39 cellular contexts compared by ENCODE assay signal in the genomic region with DNA sequence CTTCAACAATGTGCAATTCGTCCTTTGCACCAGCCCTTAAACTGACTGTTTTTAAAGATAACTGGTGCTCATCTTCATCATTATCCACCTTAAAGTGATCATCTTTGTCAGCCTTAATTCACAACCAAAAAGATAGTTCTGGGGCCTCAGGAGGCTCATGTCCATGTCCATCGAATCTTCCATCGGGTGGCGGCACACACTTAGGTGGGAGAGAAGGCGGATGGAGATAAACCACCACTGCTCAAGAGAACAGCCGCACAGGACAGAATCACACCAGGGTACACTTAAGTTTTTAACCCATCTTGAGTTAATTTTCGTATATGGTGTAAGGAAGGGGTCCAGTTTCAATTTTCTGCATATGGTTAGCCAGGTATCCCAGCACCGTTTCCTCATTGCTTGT. TPM values are rescaled to one million over a fixed set of nuclear protein-coding genes. Genes with fewer than 3 reads are reported as not detected.
"Had no signal": no experiment of that assay in that cellular context is flagged by ENCODE, and none has a peak within 500 bp of the region (broad histone marks: within the 10 kb centered on the region; RNA-seq: fewer than 3 reads in every experiment).

No MANE protein-coding gene starts in this region.

- H3K4me3 Mint-ChIP-seq: activated CD4-positive, alpha-beta memory T cell treated with anti-CD3 and anti-CD28 coated beads for 36 hours; activated CD4-positive, alpha-beta T cell treated with anti-CD3 and anti-CD28 coated beads for 36 hours; activated CD4-positive, alpha-beta T cell treated with anti-CD3 and anti-CD28 coated beads, Interleukin-2, amount 10 ng/mL, durations not matched to agents 24 days and 14 days; activated CD8-positive, alpha-beta memory T cell treated with anti-CD3 and anti-CD28 coated beads, Interleukin-2, amount 10 ng/mL, durations not matched to agents 7 days and 5 days; activated CD8-positive, alpha-beta T cell treated with anti-CD3 and anti-CD28 coated beads, Interleukin-2, amount 10 ng/mL, durations not matched to agents 7 days and 5 days; activated naive CD4-positive, alpha-beta T cell treated with anti-CD3 and anti-CD28 coated beads, Interleukin-2, amount 10 ng/mL, durations not matched to agents 7 days and 5 days; activated naive CD8-positive, alpha-beta T cell; activated T-helper 1 cell treated with anti-CD3 and anti-CD28 coated beads, Interleukin-12 subunit alpha, Interleukin-12 subunit beta, Interleukin-2, Interleukin-4 antibody, amounts not matched to agents 30 ng/mL and 10 ng/mL and 1 ng/mL, durations not matched to agents 14 hours and 24 hours and 36 hours; central memory CD8-positive, alpha-beta T cell; effector memory CD8-positive, alpha-beta T cell; T-helper 17 cell; T-helper 2 cell treated with Interferon-gamma antibody and Interleukin-4, amounts not matched to agents 5 μg/mL and 100 μg/mL, for 36 hours had no signal

- FAIRE-seq: astrocyte, bronchial epithelial cell had no signal

- H3K27me3 ChIP-seq: brain microvascular endothelial cell, esophagus muscularis mucosa, gastrocnemius medialis, heart left ventricle had no signal

- H3K27ac Mint-ChIP-seq: activated CD4-positive, alpha-beta memory T cell treated with anti-CD3 and anti-CD28 coated beads for 36 hours; activated CD4-positive, alpha-beta T cell treated with anti-CD3 and anti-CD28 coated beads for 36 hours; activated CD4-positive, alpha-beta T cell treated with anti-CD3 and anti-CD28 coated beads, Interleukin-2, amount 10 ng/mL, durations not matched to agents 24 days and 14 days; activated CD8-positive, alpha-beta memory T cell treated with anti-CD3 and anti-CD28 coated beads, Interleukin-2, amount 10 ng/mL, durations not matched to agents 7 days and 5 days; activated CD8-positive, alpha-beta T cell treated with anti-CD3 and anti-CD28 coated beads, Interleukin-2, amount 10 ng/mL, durations not matched to agents 7 days and 5 days; activated naive CD4-positive, alpha-beta T cell treated with anti-CD3 and anti-CD28 coated beads, Interleukin-2, amount 10 ng/mL, durations not matched to agents 7 days and 5 days; activated naive CD8-positive, alpha-beta T cell; activated T-helper 1 cell treated with anti-CD3 and anti-CD28 coated beads, Interleukin-12 subunit alpha, Interleukin-12 subunit beta, Interleukin-2, Interleukin-4 antibody, amounts not matched to agents 30 ng/mL and 10 ng/mL and 1 ng/mL, durations not matched to agents 14 hours and 24 hours and 36 hours; activated T-helper 2 cell treated with anti-CD3 and anti-CD28 coated beads, Interferon-gamma antibody, Interleukin-2, Interleukin-4, amounts not matched to agents 10 μg/mL and 5 μg/mL and 100 μg/mL, durations not matched to agents 14 hours and 24 hours and 36 hours; effector memory CD8-positive, alpha-beta T cell; T-helper 17 cell; T-helper 2 cell treated with Interferon-gamma antibody and Interleukin-4, amounts not matched to agents 5 μg/mL and 100 μg/mL, for 36 hours had no signal

- H3K27me3 Mint-ChIP-seq: T-helper 17 cell had no signal

- DNase-seq: activated CD4-positive, alpha-beta memory T cell treated with anti-CD3 and anti-CD28 coated beads for 36 hours; activated CD4-positive, alpha-beta T cell treated with anti-CD3 and anti-CD28 coated beads for 36 hours; activated CD4-positive, alpha-beta T cell treated with anti-CD3 and anti-CD28 coated beads, Interleukin-2, amount 10 ng/mL, durations not matched to agents 24 days and 14 days; activated CD4-positive, CD25-positive, alpha-beta regulatory T cell; activated CD4-positive, CD25-positive, alpha-beta regulatory T cell treated with anti-CD3 and anti-CD28 coated beads, Interleukin-2, amount 50 U/mL, for 72 hours; activated CD8-positive, alpha-beta memory T cell treated with anti-CD3 and anti-CD28 coated beads, Interleukin-2, amount 10 ng/mL, durations not matched to agents 7 days and 5 days; activated CD8-positive, alpha-beta memory T cell treated with anti-CD3 and anti-CD28 coated beads, Interleukin-2, amount 50 U/mL, for 4 hours; activated CD8-positive, alpha-beta T cell treated with anti-CD3 and anti-CD28 coated beads, Interleukin-2, amount 10 ng/mL, durations not matched to agents 7 days and 5 days; activated effector memory CD4-positive, alpha-beta T cell treated with anti-CD3 and anti-CD28 coated beads, Interleukin-2, amount 50 U/mL, for 16 hours; activated naive CD4-positive, alpha-beta T cell treated with anti-CD3 and anti-CD28 coated beads, Interleukin-2, amount 10 ng/mL, durations not matched to agents 7 days and 5 days; activated T-cell treated with anti-CD3 and anti-CD28 coated beads, Interleukin-2, amount 50 U/mL, for 1 hour; activated T-cell treated with anti-CD3 and anti-CD28 coated beads, Interleukin-2, amount 50 U/mL, for 48 hours; amniotic stem cell; anterior cingulate cortex; brain microvascular endothelial cell; dermis blood vessel endothelial cell; effector CD4-positive, alpha-beta T cell; effector memory CD8-positive, alpha-beta T cell; erythroblast; foreskin keratinocyte; gastrocnemius medialis; glutamatergic neuron; heart left ventricle; T-helper 17 cell; T1000; WERI-Rb-1 had no signal

- H3K27ac ChIP-seq: brain microvascular endothelial cell, coronary artery, esophagus muscularis mucosa, foreskin keratinocyte, gastrocnemius medialis, heart left ventricle, WERI-Rb-1 had no signal

- H3K4me3 ChIP-seq: coronary artery, esophagus muscularis mucosa, gastrocnemius medialis, heart left ventricle had no signal

- H3K4me1 ChIP-seq: esophagus muscularis mucosa, foreskin keratinocyte, gastrocnemius medialis had no signal

- ATAC-seq: activated CD4-positive, alpha-beta T cell treated with anti-CD3 and anti-CD28 coated beads for 36 hours; activated CD8-positive, alpha-beta memory T cell treated with anti-CD3 and anti-CD28 coated beads, Interleukin-2, amount 10 ng/mL, durations not matched to agents 7 days and 5 days; activated CD8-positive, alpha-beta T cell treated with anti-CD3 and anti-CD28 coated beads, Interleukin-2, amount 10 ng/mL, durations not matched to agents 7 days and 5 days; effector memory CD8-positive, alpha-beta T cell; foreskin keratinocyte; gastrocnemius medialis; heart left ventricle; T-helper 17 cell had no signal

- H3K4me1 Mint-ChIP-seq: activated CD4-positive, alpha-beta T cell treated with anti-CD3 and anti-CD28 coated beads for 36 hours; activated CD4-positive, alpha-beta T cell treated with anti-CD3 and anti-CD28 coated beads, Interleukin-2, amount 10 ng/mL, durations not matched to agents 24 days and 14 days; activated CD8-positive, alpha-beta memory T cell treated with anti-CD3 and anti-CD28 coated beads, Interleukin-2, amount 10 ng/mL, durations not matched to agents 7 days and 5 days; activated naive CD4-positive, alpha-beta T cell treated with anti-CD3 and anti-CD28 coated beads, Interleukin-2, amount 10 ng/mL, durations not matched to agents 7 days and 5 days; central memory CD8-positive, alpha-beta T cell; T-helper 17 cell had no signal

- H3K36me3 ChIP-seq: brain microvascular endothelial cell, esophagus muscularis mucosa, gastrocnemius medialis, heart left ventricle, WERI-Rb-1 had no signal

RNA-seq across cellular contexts. Expression of a gene that starts 24.8 kb away (rescaled TPM):
- total RNA-seq: activated CD4-positive, alpha-beta memory T cell treated with anti-CD3 and anti-CD28 coated beads for 36 hours; activated CD4-positive, alpha-beta T cell treated with anti-CD3 and anti-CD28 coated beads for 36 hours; activated CD4-positive, alpha-beta T cell treated with anti-CD3 and anti-CD28 coated beads, Interleukin-2, amount 10 ng/mL, durations not matched to agents 24 days and 14 days; activated CD8-positive, alpha-beta memory T cell treated with anti-CD3 and anti-CD28 coated beads for 36 hours; activated CD8-positive, alpha-beta memory T cell treated with anti-CD3 and anti-CD28 coated beads, Interleukin-2, amount 10 ng/mL, durations not matched to agents 7 days and 5 days; activated CD8-positive, alpha-beta T cell treated with anti-CD3 and anti-CD28 coated beads, Interleukin-2, amount 10 ng/mL, durations not matched to agents 7 days and 5 days; activated T-helper 1 cell treated with anti-CD3 and anti-CD28 coated beads, Interleukin-12 subunit alpha, Interleukin-12 subunit beta, Interleukin-2, Interleukin-4 antibody, amounts not matched to agents 30 ng/mL and 10 ng/mL and 1 ng/mL, durations not matched to agents 14 hours and 24 hours and 36 hours; activated T-helper 2 cell treated with anti-CD3 and anti-CD28 coated beads, Interferon-gamma antibody, Interleukin-2, Interleukin-4, amounts not matched to agents 10 μg/mL and 5 μg/mL and 100 μg/mL, durations not matched to agents 14 hours and 24 hours and 36 hours; bronchial epithelial cell; esophagus muscularis mucosa; foreskin keratinocyte had no signal
- polyA plus RNA-seq: adipose tissue, foreskin keratinocyte, heart left ventricle had no signal

RNA-seq across cellular contexts. Expression of a gene that starts 36.3 kb away (rescaled TPM):
- total RNA-seq: activated CD4-positive, alpha-beta memory T cell treated with anti-CD3 and anti-CD28 coated beads for 36 hours; activated CD4-positive, alpha-beta T cell treated with anti-CD3 and anti-CD28 coated beads for 36 hours; activated CD4-positive, alpha-beta T cell treated with anti-CD3 and anti-CD28 coated beads, Interleukin-2, amount 10 ng/mL, durations not matched to agents 24 days and 14 days; activated CD8-positive, alpha-beta memory T cell treated with anti-CD3 and anti-CD28 coated beads for 36 hours; activated CD8-positive, alpha-beta memory T cell treated with anti-CD3 and anti-CD28 coated beads, Interleukin-2, amount 10 ng/mL, durations not matched to agents 7 days and 5 days; activated CD8-positive, alpha-beta T cell treated with anti-CD3 and anti-CD28 coated beads, Interleukin-2, amount 10 ng/mL, durations not matched to agents 7 days and 5 days; activated T-helper 1 cell treated with anti-CD3 and anti-CD28 coated beads, Interleukin-12 subunit alpha, Interleukin-12 subunit beta, Interleukin-2, Interleukin-4 antibody, amounts not matched to agents 30 ng/mL and 10 ng/mL and 1 ng/mL, durations not matched to agents 14 hours and 24 hours and 36 hours; activated T-helper 2 cell treated with anti-CD3 and anti-CD28 coated beads, Interferon-gamma antibody, Interleukin-2, Interleukin-4, amounts not matched to agents 10 μg/mL and 5 μg/mL and 100 μg/mL, durations not matched to agents 14 hours and 24 hours and 36 hours; astrocyte; bronchial epithelial cell; cardiac septum; cerebellum; esophagus muscularis mucosa; foreskin keratinocyte; gastrocnemius medialis; T-helper 17 cell had no signal
- polyA plus RNA-seq: adipose tissue, foreskin keratinocyte had no signal
